ENCODE assay signal across 1 cellular context in the genomic region with DNA sequence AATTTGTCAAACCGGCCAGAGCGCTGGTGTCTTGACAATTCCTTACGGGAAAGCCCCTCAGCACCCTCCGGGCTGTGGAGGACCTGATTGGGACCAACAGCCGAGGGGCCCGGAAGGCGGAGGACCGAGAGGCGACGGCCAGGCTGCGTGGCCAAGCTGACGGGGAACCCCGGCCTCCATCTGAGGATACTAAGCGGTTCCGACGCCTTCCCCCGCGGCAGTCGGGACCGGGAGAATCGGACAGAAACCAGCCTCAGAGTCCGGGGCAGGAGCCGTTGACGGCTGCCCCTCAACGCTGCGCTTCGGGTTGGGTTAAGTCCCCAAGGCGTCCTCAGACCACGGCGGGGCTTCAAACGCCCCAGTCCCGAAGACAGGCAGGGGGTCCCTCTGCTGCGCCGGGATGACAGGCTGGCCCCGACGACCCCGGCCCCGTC.
TF ChIP-seq lines count a peak whose summit lies in the region.

No MANE protein-coding gene starts in this region.

TF ChIP-seq in HepG2, 621 proteins besides CTCF, POLR2A, EP300 and RAD21 (continued from another document):
- TF ChIP-seq CBFB (CRISPR knock-in tag; IDR thresholded peaks at IDR 0.05): no peak
- TF ChIP-seq HDAC1 (CRISPR knock-in tag; IDR thresholded peaks at IDR 0.05): no peak
- no peak for TF ChIP-seq ZNF326 (CRISPR knock-in tag; IDR thresholded peaks at IDR 0.05; ENCODE audit: borderline replicate concordance)
- TF ChIP-seq ETV6 (CRISPR knock-in tag; conservative IDR thresholded peaks at IDR 0.05): no peak
- TF ChIP-seq, protein P1, sequence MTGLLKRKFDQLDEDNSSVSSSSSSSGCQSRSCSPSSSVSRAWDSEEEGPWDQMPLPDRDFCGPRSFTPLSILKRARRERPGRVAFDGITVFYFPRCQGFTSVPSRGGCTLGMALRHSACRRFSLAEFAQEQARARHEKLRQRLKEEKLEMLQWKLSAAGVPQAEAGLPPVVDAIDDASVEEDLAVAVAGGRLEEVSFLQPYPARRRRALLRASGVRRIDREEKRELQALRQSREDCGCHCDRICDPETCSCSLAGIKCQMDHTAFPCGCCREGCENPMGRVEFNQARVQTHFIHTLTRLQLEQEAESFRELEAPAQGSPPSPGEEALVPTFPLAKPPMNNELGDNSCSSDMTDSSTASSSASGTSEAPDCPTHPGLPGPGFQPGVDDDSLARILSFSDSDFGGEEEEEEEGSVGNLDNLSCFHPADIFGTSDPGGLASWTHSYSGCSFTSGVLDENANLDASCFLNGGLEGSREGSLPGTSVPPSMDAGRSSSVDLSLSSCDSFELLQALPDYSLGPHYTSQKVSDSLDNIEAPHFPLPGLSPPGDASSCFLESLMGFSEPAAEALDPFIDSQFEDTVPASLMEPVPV (CRISPR knock-in tag; IDR thresholded peaks at IDR 0.05): no peak
- TF ChIP-seq STAG1 (CRISPR knock-in tag; IDR thresholded peaks at IDR 0.05): no peak
- no peak for TF ChIP-seq ZNF451 (CRISPR knock-in tag; IDR thresholded peaks at IDR 0.05)
- TF ChIP-seq ZNF432 (CRISPR knock-in tag; IDR thresholded peaks at IDR 0.05; ENCODE audit: borderline replicate concordance): no peak
- TF ChIP-seq PAX8 (CRISPR knock-in tag; IDR thresholded peaks at IDR 0.05; ENCODE audit: borderline replicate concordance): no peak
